ENCODE assay signal across 9 cellular contexts in genomic region chr12:69087986-69088385, GRCh38.
"Had no signal": no experiment of that assay in that cellular context is flagged by ENCODE, and none has a peak within 500 bp of the region (broad histone marks: within the 10 kb centered on the region; RNA-seq: fewer than 3 reads in every experiment).

No MANE protein-coding gene starts in this region.

- H3K4me3 ChIP-seq: GM23248, GM23338, HAP-1 had no signal

- H3K36me3 ChIP-seq: HAP-1 had no signal

- H3K4me2 ChIP-seq: GM23338 had no signal

- H3K27ac ChIP-seq: GM23248 had no signal

- H3K9ac ChIP-seq: GM23248 had no signal

- DNase-seq: GM23248, GOT3, H7, H9, HCEC 1CT, HFFc6 had no signal

- H3K9me3 ChIP-seq: HAP-1 had no signal

- ATAC-seq: GM23338, HCT116 had no signal

- H3K9me3 Mint-ChIP-seq: GM23338, H9, HFFc6 had no signal

- H3K27ac Mint-ChIP-seq: GM23338, H9, HFFc6 had no signal

- H3K4me3 Mint-ChIP-seq: GM23338, H9, HFFc6 had no signal

- H2AFZ ChIP-seq: GM23248, GM23338 had no signal
